8 cellular contexts compared by ENCODE assay signal in the genomic region with DNA sequence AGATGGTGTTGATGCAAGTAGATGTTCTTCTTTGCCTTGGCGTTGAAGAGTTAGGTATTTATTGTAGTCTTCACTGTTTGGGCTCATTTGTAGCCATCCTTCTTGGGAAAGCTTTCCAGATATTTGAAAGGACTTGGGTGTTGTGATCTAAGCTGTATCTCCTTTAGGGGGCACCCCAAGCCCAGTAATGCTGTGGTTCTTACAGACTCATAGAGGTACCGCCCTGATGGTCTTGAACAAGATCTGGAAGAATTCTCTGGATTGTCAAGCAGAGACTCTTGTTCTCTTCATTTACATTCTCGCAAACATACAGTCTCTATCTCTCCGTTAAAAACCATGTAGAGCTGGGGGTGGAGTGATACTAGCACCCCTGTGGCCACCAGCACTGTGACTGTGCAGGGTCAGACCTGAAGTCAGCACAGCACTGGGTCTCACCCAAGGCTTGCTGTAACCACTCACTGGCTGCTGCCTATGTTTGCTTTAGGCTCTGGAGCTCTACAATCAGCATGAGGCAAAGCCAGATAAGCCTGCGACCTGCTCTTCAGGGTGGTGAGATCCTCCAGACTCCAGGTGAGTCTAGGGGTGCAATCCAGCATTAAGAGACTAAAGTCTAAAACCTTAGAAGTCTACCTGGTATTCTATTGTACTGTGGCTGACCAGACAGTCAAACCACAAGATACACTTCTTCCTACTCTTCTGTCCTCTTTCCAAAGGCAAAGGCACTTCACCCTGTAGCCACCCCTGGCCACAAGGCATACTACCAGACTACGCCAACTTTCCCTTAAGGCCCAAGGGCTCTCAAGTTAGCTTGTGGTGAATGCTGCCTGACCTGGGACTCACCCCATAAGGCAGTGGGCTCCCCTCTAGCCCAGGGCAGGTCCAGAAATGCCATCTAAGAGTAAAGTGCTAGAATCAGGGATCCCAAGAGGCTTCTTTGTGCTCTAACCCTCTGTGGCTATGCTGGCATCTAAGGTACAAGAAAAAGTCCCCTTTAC.
DNase-seq lines count a peak whose midpoint lies in the region; ATAC-seq, FAIRE-seq and TF ChIP-seq lines count a peak whose summit lies in the region.

No MANE protein-coding gene starts in this region.

- peak overlapping the region; percentile 44 for H2BK12ac ChIP-seq in H1 (ENCODE audit: low read depth, low read length)

- H3K23me2 ChIP-seq in H1 (ENCODE audit: low read depth, low read length): no peaks in the 10 kb centered on the region

- peaks cover 0 to 11% (median 3%) of the 10 kb centered on the region in 4 experiments; a peak in 3 of 8 replicates for H3K36me3 ChIP-seq in H1 (ENCODE audit: control insufficient read depth in 2 of 4, insufficient read depth in 4 of 4, low read length in 3 of 4)

- CTCF ChIA-PET in H1 (lab: Charles Lee; ENCODE audit: partially characterized antibody): interaction anchor here (0.8 to 5.9 kb wide), 36 partner anchors 9 to 665 kb away, joined by 3 to 102 read pairs (median 4); no protein-coding TSS in a partner anchor

- H2AFZ ChIP-seq in H1 (ENCODE audit: low read length): no peak overlapping the region

- H2BK120ac ChIP-seq in H1 (replicated peaks; ENCODE audit: low read depth, low read length): peak overlapping the region; percentile 78

- no peak overlapping the region for H3K23ac ChIP-seq in H1 (ENCODE audit: insufficient read length)

- no peak overlapping the region for H3K56ac ChIP-seq in H1 (replicated peaks; ENCODE audit: insufficient read length, low read depth, low read length)

- TF ChIP-seq POLR2A in H1 (IDR thresholded peaks at IDR 0.05; ENCODE audit: control extremely low read depth in 1 of 2, low read depth in 2 of 2, low read length in 2 of 2): peak in 1 of 2 experiments; percentile 33; a peak in 1 of 3 replicates

- peak overlapping the region; percentile 26 for H4K5ac ChIP-seq in H1 (ENCODE audit: insufficient read length, low read depth, low read length)

- peak overlapping the region; percentile 81 for H3K4ac ChIP-seq in H1 (replicated peaks; ENCODE audit: insufficient read length, low read depth, low read length)

- H3K79me1 ChIP-seq in H1 (ENCODE audit: low read depth, low read length): no peaks in the 10 kb centered on the region

- H2AK5ac ChIP-seq in H1 (ENCODE audit: low read depth, low read length): no peak overlapping the region

- DNase-seq in AG09319 (ENCODE audit: extremely low read depth, low read depth) (peak; percentile 72), NCI-H446 treated with DMSO at 0.1 percent for 48 hours (lab: John Stamatoyannopoulos, UW) (peak; percentile 31), H1 (ENCODE audit: low read depth in 1 of 2, low spot score in 2 of 2) (peak in 1 of 2 experiments; percentile 65), renal cortical epithelial cell (ENCODE audit: low read depth) (peak; percentile 63)

- H3K79me2 ChIP-seq in H1 (ENCODE audit: control insufficient read depth in 1 of 2, insufficient read depth in 2 of 2, low read length in 2 of 2): no peaks in the 10 kb centered on the region

- H2BK5ac ChIP-seq in H1 (ENCODE audit: low read depth, low read length): 0 out of 2 replicates have a peak overlapping the region, but pooled peaks have one; percentile 4

- no peak overlapping the region for H3K9ac ChIP-seq in H1 (replicated peaks in 1 of 4; ENCODE audit: extremely low read depth in 1 of 4, low read depth in 3 of 4, low read length in 3 of 4)

- no peak for TF ChIP-seq EP300 in H1 (IDR thresholded peaks at IDR 0.05; ENCODE audit: borderline replicate concordance in 1 of 2, low read depth in 2 of 2, low read length in 2 of 2)

- TF ChIP-seq CTCF in AG09319 (IDR thresholded peaks at IDR 0.05; ENCODE audit: low read depth, low read length): peak; percentile 63
- peak in 2 of 3 experiments; percentile 58 to 71; a peak in 3 of 4 replicates for TF ChIP-seq CTCF in H1 (IDR thresholded peaks at IDR 0.05; ENCODE audit: control extremely low read depth in 1 of 3, insufficient read depth in 1 of 3, low read depth in 1 of 3, low read length in 3 of 3)

- peak; percentile 87 to 90 for TF ChIP-seq RAD21 in H1 (IDR thresholded peaks at IDR 0.05 in 1 of 2, conservative IDR thresholded peaks at IDR 0.05 in 1 of 2; ENCODE audit: low read depth in 2 of 2, low read length in 2 of 2)

- no peak overlapping the region for H4K8ac ChIP-seq in H1 (ENCODE audit: extremely low read depth, insufficient read depth, low read length)

- no peak overlapping the region for H3K4me3 ChIP-seq in H1 (ENCODE audit: extremely low read depth in 1 of 4, insufficient read depth in 2 of 4, low read depth in 3 of 4, low read length in 4 of 4)

- no peak overlapping the region for H3K4me2 ChIP-seq in H1 (ENCODE audit: insufficient read depth in 1 of 2, low read depth in 2 of 2, low read length in 2 of 2)

- H3K27ac ChIP-seq in H1 (ENCODE audit: low read depth, low read length): no peak overlapping the region

- POLR2A ChIA-PET in H1 (lab: Charles Lee; ENCODE audit: partially characterized antibody): interaction anchor here (0.6 to 2.3 kb wide), 6 partner anchors 137 to 347 kb away, joined by 3 to 7 read pairs (median 4); no protein-coding TSS in a partner anchor

- peak; percentile 70 for FAIRE-seq in H1 (lab: Jason Lieb, UNC)

- H4K91ac ChIP-seq in H1 (replicated peaks; ENCODE audit: insufficient read length, low read length): peak overlapping the region; percentile 73

- ATAC-seq in GM18498 (IDR thresholded peaks at IDR 0.05; ENCODE audit: unreplicated experiment): peak; percentile 60
- no peak for ATAC-seq in HG03097 (IDR thresholded peaks at IDR 0.05; ENCODE audit: low FRiP score, unreplicated experiment)
- no peak for ATAC-seq in GM21576 (IDR thresholded peaks at IDR 0.05; ENCODE audit: unreplicated experiment)
- ATAC-seq in GM21717 (IDR thresholded peaks at IDR 0.05; ENCODE audit: unreplicated experiment): no peak

- no peak overlapping the region for H3K14ac ChIP-seq in H1 (ENCODE audit: insufficient read length)

- no peaks in the 10 kb centered on the region for H3K27me3 ChIP-seq in H1 (replicated peaks in 1 of 4; ENCODE audit: control insufficient read depth in 3 of 4, extremely low read depth in 1 of 4, insufficient read depth in 3 of 4, low read length in 3 of 4)

- no peaks in the 10 kb centered on the region for H4K20me1 ChIP-seq in H1 (replicated peaks in 1 of 2; ENCODE audit: control insufficient read depth in 1 of 2, insufficient read depth in 2 of 2, low read length in 2 of 2)

- H3K9me3 ChIP-seq in H1 (ENCODE audit: insufficient read depth in 2 of 2, low read depth in 1 of 2, low read length in 1 of 2): peaks cover 0 to 7% of the 10 kb centered on the region in 2 experiments; a peak in 2 of 4 replicates

- 78% methylated on average over 6 of the region's 6 CpGs; no CpG with 5 or more reads in 1 of the 2 experiments for WGBS in H1 (ENCODE audit: extremely low coverage in 1 of 2, insufficient coverage in 1 of 2, insufficient read length in 1 of 2, insufficient replicate concordance in 2 of 2, low coverage in 1 of 2, low lambda C conversion rate in 2 of 2, missing lambda C conversion rate in 1 of 2), 2 experiments

- peak overlapping the region; percentile 4; the same call in 1 of the 2 replicates for H3K18ac ChIP-seq in H1 (ENCODE audit: extremely low read depth, low read length)

- peaks cover 0 to 8% (median 3%) of the 10 kb centered on the region in 4 experiments; a peak in 1 of 7 replicates for H3K4me1 ChIP-seq in H1 (replicated peaks in 1 of 4; ENCODE audit: control insufficient read depth in 3 of 4, insufficient read depth in 4 of 4, low read length in 3 of 4)

- H2BK15ac ChIP-seq in H1 (ENCODE audit: low read length): no peak overlapping the region

- 0 out of 2 replicates have a peak overlapping the region, but pooled peaks have one; percentile 13 for H2BK20ac ChIP-seq in H1 (ENCODE audit: low read length)

TF ChIP-seq in H1, 55 proteins besides CTCF, POLR2A, EP300 and RAD21:
- TF ChIP-seq YY1 (IDR thresholded peaks at IDR 0.05; ENCODE audit: low read depth, low read length): 0 out of 2 replicates have a peak, but pooled peaks have one; percentile 19
- TF ChIP-seq CHD1 (IDR thresholded peaks at IDR 0.05; ENCODE audit: low read depth, low read length): no peak
- no peak; the same call in 1 of the 2 replicates for TF ChIP-seq POLR2AphosphoS5 (IDR thresholded peaks at IDR 0.05; ENCODE audit: low read depth, low read length)
- TF ChIP-seq ASH2L (IDR thresholded peaks at IDR 0.05; ENCODE audit: low read length): no peak
TF ChIP-seq in H1: peak in this region for 1.
